15 cellular contexts compared by ENCODE assay signal in genomic region chr16:88298166-88298881, GRCh38.
DNase-seq lines count a peak whose midpoint lies in the region; ATAC-seq, FAIRE-seq and TF ChIP-seq lines count a peak whose summit lies in the region.
"Had no signal": no experiment of that assay in that cellular context is flagged by ENCODE, and none has a peak within 500 bp of the region (broad histone marks: within the 10 kb centered on the region; RNA-seq: fewer than 3 reads in every experiment).

No MANE protein-coding gene starts in this region.

- DNase-seq in GM03348 (ENCODE audit: low spot score), result peak; percentile 72
- DNase-seq in bronchial epithelial cell (ENCODE audit: low read depth), result peak; percentile 83
- peak; percentile 72 for DNase-seq in left cardiac atrium
- no peak for DNase-seq in sciatic nerve (ENCODE audit: low spot score)
- no peak for DNase-seq in HEK293T (ENCODE audit: extremely low spot score)
- no peak for DNase-seq in GM19239 (ENCODE audit: insufficient read length, low spot score)
- no peak for DNase-seq in Ammon's horn (ENCODE audit: low spot score)
- DNase-seq: activated CD4-positive, alpha-beta T cell treated with anti-CD3 and anti-CD28 coated beads for 36 hours; activated T-cell treated with anti-CD3 and anti-CD28 coated beads, Interleukin-2, amount 50 U/mL, for 48 hours; effector memory CD8-positive, alpha-beta T cell; H9; MM.1S; retina; T-cell had no signal

- ATAC-seq in left cardiac atrium, result peak; percentile 67 to 74
- ATAC-seq in sciatic nerve, result peak; percentile 18
- no peak for ATAC-seq in GM19452 (IDR thresholded peaks at IDR 0.05; ENCODE audit: unreplicated experiment)
- ATAC-seq: activated CD4-positive, alpha-beta T cell treated with anti-CD3 and anti-CD28 coated beads for 36 hours; effector memory CD8-positive, alpha-beta T cell; T-cell had no signal

- FAIRE-seq in bronchial epithelial cell (lab: Jason Lieb, UNC) (no peak), GM19239 (lab: Jason Lieb, UNC) (no peak)

- no peaks in the 10 kb centered on the region for H3K36me3 ChIP-seq in bronchial epithelial cell (ENCODE audit: control insufficient read depth, insufficient read depth, low read length)

- POLR2A ChIA-PET in HEK293T (lab: Yijun Ruan, JAX), result no interaction called here

- no peak for TF ChIP-seq CTCF in bronchial epithelial cell (IDR thresholded peaks at IDR 0.05; ENCODE audit: insufficient read depth, low read length, severe bottlenecking)

- H3K27me3 ChIP-seq in bronchial epithelial cell (ENCODE audit: control insufficient read depth, insufficient read depth, low read length), result no peaks in the 10 kb centered on the region

- intact Hi-C loops in left cardiac atrium (cut with DNase I) (no loop called here), sciatic nerve (cut with DNase I) (no loop called here)

- no peak overlapping the region for H3K4me3 ChIP-seq in bronchial epithelial cell (ENCODE audit: low read depth, low read length)

- CTCF ChIA-PET in HEK293T (lab: Yijun Ruan, JAX), result no interaction called here

TF ChIP-seq in HEK293T, 16 proteins besides CTCF, POLR2A, EP300 and RAD21:
- no peak for TF ChIP-seq BHLHE40 (IDR thresholded peaks at IDR 0.05; ENCODE audit: borderline replicate concordance)
- no peak for TF ChIP-seq ARNT (IDR thresholded peaks at IDR 0.05)
- TF ChIP-seq SUZ12 (IDR thresholded peaks at IDR 0.05), result no peak
- TF ChIP-seq ZNF384 (IDR thresholded peaks at IDR 0.05), result no peak

Comparison
In these comparisons a context has a peak if more than half of its experiments do, and no peak if none do; other contexts are left out.
1. DNase-seq: peak in GM03348 (single experiment), bronchial epithelial cell (single experiment) and left cardiac atrium (single experiment); none in sciatic nerve (single experiment), HEK293T (single experiment), GM19239 (single experiment) and Ammon's horn (single experiment).